Comparison of ENCODE assay signal across 15 cellular contexts in the genomic region with DNA sequence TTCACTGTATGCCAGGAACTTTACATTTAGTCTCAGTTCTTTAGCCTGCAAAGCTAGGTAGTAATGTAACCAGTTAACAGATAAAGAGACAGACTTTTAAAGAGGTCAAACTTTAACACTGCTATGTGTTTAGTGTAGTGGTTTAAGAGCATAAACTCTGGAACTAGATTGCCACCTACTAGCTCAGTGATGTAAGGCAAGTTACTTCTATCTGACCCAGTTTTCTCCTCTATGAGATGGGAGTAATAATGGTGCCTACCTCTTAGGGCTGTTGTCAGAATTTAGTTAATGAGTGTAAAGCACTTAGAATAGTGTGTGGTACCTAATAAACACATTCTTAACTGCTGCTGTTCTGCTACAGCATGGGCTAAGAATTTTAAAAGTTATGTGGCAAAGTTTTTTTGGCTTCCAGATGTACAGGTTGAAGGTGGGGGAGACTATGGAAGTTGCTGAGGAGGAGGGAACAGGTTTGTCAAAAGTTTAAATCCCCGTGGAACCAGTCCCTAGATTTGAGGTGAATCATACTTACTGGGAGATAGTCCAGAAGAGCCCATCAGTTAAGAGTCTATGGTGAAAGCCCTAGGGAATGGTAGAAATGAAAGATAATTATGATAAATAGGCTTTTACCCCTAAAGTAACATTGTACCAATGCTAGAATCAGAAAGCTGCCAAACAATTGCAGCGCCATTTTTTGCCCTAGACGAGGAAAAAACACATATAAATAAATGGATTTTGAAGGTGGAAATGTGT. TPM values are rescaled to one million over a fixed set of nuclear protein-coding genes. Genes with fewer than 3 reads are reported as not detected.
DNase-seq lines count a peak whose midpoint lies in the region; ATAC-seq, FAIRE-seq and TF ChIP-seq lines count a peak whose summit lies in the region.
"Had no signal": no experiment of that assay in that cellular context is flagged by ENCODE, and none has a peak within 500 bp of the region (broad histone marks: within the 10 kb centered on the region; RNA-seq: fewer than 3 reads in every experiment).

No MANE protein-coding gene starts in this region.

- H3K36me3 Mint-ChIP-seq in astrocyte (ENCODE audit: low read depth, unreplicated experiment): peaks cover 8% of the 10 kb centered on the region

- no peak for ATAC-seq in HG03432 (IDR thresholded peaks at IDR 0.05; ENCODE audit: unreplicated experiment)
- ATAC-seq in Right ventricle myocardium superior (ENCODE audit: poor library complexity): no peak

- no peaks in the 10 kb centered on the region for H3K9me1 ChIP-seq in keratinocyte (ENCODE audit: control insufficient read depth, extremely low read depth, insufficient read depth, low read length)

- peaks cover 15% of the 10 kb centered on the region for H3K36me3 ChIP-seq in GM23248 (ENCODE audit: low read depth)
- H3K36me3 ChIP-seq in astrocyte (ENCODE audit: insufficient read depth, low read length): peaks cover 8% of the 10 kb centered on the region
- peaks cover 2 to 13% of the 10 kb centered on the region in 2 experiments for H3K36me3 ChIP-seq in keratinocyte (ENCODE audit: control insufficient read depth in 2 of 2, extremely low read depth in 1 of 2, insufficient read depth in 2 of 2, low read length in 2 of 2)
- H3K36me3 ChIP-seq: thoracic aorta had no signal

- peaks cover 47% of the 10 kb centered on the region for H3F3A ChIP-seq in GM23248 (ENCODE audit: insufficient read depth)

- H3K27ac ChIP-seq in GM23248 (no peak overlapping the region; the same call in 1 of the 2 replicates), astrocyte (ENCODE audit: low read depth, low read length) (no peak overlapping the region), keratinocyte (ENCODE audit: control insufficient read depth, insufficient read depth, low read length) (no peak overlapping the region)
- H3K27ac ChIP-seq: thoracic aorta had no signal

- H3K9me3 ChIP-seq in GM23248 (ENCODE audit: low read depth): no peaks in the 10 kb centered on the region
- no peaks in the 10 kb centered on the region for H3K9me3 ChIP-seq in astrocyte (ENCODE audit: insufficient read depth, low read depth, low read length)
- H3K9me3 ChIP-seq in keratinocyte (ENCODE audit: control insufficient read depth, low read depth, low read length): no peaks in the 10 kb centered on the region
- H3K9me3 ChIP-seq: thoracic aorta had no signal

- peaks cover 9% of the 10 kb centered on the region; the same call in 1 of the 2 replicates for H4K20me1 ChIP-seq in GM23248 (ENCODE audit: insufficient read depth)
- H4K20me1 ChIP-seq in astrocyte (ENCODE audit: insufficient read depth, low read length): peaks cover 87% of the 10 kb centered on the region
- H4K20me1 ChIP-seq in keratinocyte (ENCODE audit: control insufficient read depth, extremely low read depth, insufficient read depth, low read length): peaks cover 8% of the 10 kb centered on the region

- no peak overlapping the region for H3K4me3 ChIP-seq in GM23248
- no peak overlapping the region for H3K4me3 ChIP-seq in astrocyte (ENCODE audit: insufficient read depth, low read depth, low read length)
- H3K4me3 ChIP-seq in keratinocyte (ENCODE audit: control insufficient read depth in 2 of 3, extremely low read depth in 1 of 3, insufficient read depth in 2 of 3, low read depth in 1 of 3, low read length in 3 of 3): no peak overlapping the region
- H3K4me3 ChIP-seq: thoracic aorta had no signal

- no peak overlapping the region for H3K9ac ChIP-seq in GM23248
- H3K9ac ChIP-seq in astrocyte (ENCODE audit: low read length): no peak overlapping the region
- no peak overlapping the region for H3K9ac ChIP-seq in keratinocyte (ENCODE audit: control insufficient read depth, extremely low read depth, insufficient read depth, low read length)

- H3K9me3 Mint-ChIP-seq in astrocyte (ENCODE audit: unreplicated experiment): no peaks in the 10 kb centered on the region

- in situ Hi-C loops in GM23248 (cut with MboI): no loop called here

- H3K4me2 ChIP-seq in GM23248 (ENCODE audit: unreplicated experiment) (peak overlapping the region; percentile 34), astrocyte (ENCODE audit: low read length) (peak overlapping the region; percentile 19), keratinocyte (ENCODE audit: control insufficient read depth, extremely low read depth, insufficient read depth, low read depth, low read length) (peak overlapping the region; percentile 43)

- H3K27me3 Mint-ChIP-seq in astrocyte (ENCODE audit: low read depth, unreplicated experiment): no peaks in the 10 kb centered on the region

- peak overlapping the region; percentile 85 for H3K27ac Mint-ChIP-seq in astrocyte (ENCODE audit: unreplicated experiment)

- H3K4me1 ChIP-seq in GM23248 (ENCODE audit: insufficient read depth): peaks cover 60% of the 10 kb centered on the region
- peaks cover 19% of the 10 kb centered on the region for H3K4me1 ChIP-seq in astrocyte (ENCODE audit: insufficient read depth, low read length)
- peaks cover 39% of the 10 kb centered on the region for H3K4me1 ChIP-seq in keratinocyte (ENCODE audit: control insufficient read depth, extremely low read depth, insufficient read depth, low read length)

- H3K4me1 Mint-ChIP-seq in astrocyte (ENCODE audit: low read depth, unreplicated experiment): peaks cover 54% of the 10 kb centered on the region

- H3K27me3 ChIP-seq in GM23248 (replicated peaks; ENCODE audit: insufficient read depth) (no peaks in the 10 kb centered on the region), astrocyte (ENCODE audit: insufficient read depth, low read length) (no peaks in the 10 kb centered on the region), keratinocyte (ENCODE audit: control insufficient read depth, extremely low read depth, insufficient read depth, low read length) (no peaks in the 10 kb centered on the region)

- TF ChIP-seq CTCF in astrocyte (IDR thresholded peaks at IDR 0.05; ENCODE audit: insufficient read depth, low read depth, low read length) (no peak), keratinocyte (optimal IDR thresholded peaks at IDR 0.05 in 1 of 3, IDR thresholded peaks at IDR 0.05 in 1 of 3, conservative IDR thresholded peaks at IDR 0.05 in 1 of 3; ENCODE audit: extremely low read depth in 1 of 3, insufficient read depth in 2 of 3, low read length in 3 of 3) (no peak)

- H3K79me2 ChIP-seq in GM23248 (ENCODE audit: insufficient read depth) (peaks cover 100% of the 10 kb centered on the region), astrocyte (ENCODE audit: insufficient read depth, low read length) (peaks cover 100% of the 10 kb centered on the region), keratinocyte (ENCODE audit: control insufficient read depth, insufficient read depth, low read length) (peaks cover 98% of the 10 kb centered on the region)

- H3K4me3 Mint-ChIP-seq in astrocyte (ENCODE audit: unreplicated experiment): peak overlapping the region; percentile 82

- DNase-seq in A172 (ENCODE audit: low spot score): peak; percentile 47
- DNase-seq in GM23248: peak; percentile 72
- peak; percentile 60 for DNase-seq in astrocyte (ENCODE audit: low read depth)
- no peak for DNase-seq in keratinocyte (ENCODE audit: low read depth, low spot score)
- no peak for DNase-seq in Right ventricle myocardium superior
- DNase-seq in AG08396 (ENCODE audit: low spot score): no peak
- no peak for DNase-seq in OCI-M1 (lab: John Stamatoyannopoulos, UW)
- DNase-seq: activated gamma-delta T cell treated with Interleukin-2 at 50 U/mL for 16 hours, DMS 273 treated with DMSO at 0.1 percent for 48 hours, hypothalamus, NCI-H510A, SHP77 treated with DMSO at 0.1 percent for 48 hours had no signal

- H2AFZ ChIP-seq in GM23248 (no peak overlapping the region), astrocyte (ENCODE audit: low read depth, low read length) (no peak overlapping the region), keratinocyte (ENCODE audit: control insufficient read depth, low read length) (no peak overlapping the region)

- FAIRE-seq in astrocyte (lab: Jason Lieb, UNC): peak; percentile 9
- peak; percentile 51 for FAIRE-seq in keratinocyte (lab: Jason Lieb, UNC)
- FAIRE-seq: endothelial cell of umbilical vein had no signal

- intact Hi-C loops in Right ventricle myocardium superior (cut with DNase I): no loop called here

- dilution Hi-C loops in keratinocyte (cut with MboI; ENCODE audit: extremely low pct_ligation_motif_present, low sequenced_read_pairs): loop anchor here (25.0 kb wide), 1 partner anchor 185 kb away; no protein-coding TSS in a partner anchor

- WGBS in GM23248 (ENCODE audit: low coverage in 1 of 2, low lambda C conversion rate in 2 of 2, missing lambda C conversion rate in 2 of 2), 2 experiments: 53 to 56% methylated on average over 3 of the region's 3 CpGs

- no peaks in the 10 kb centered on the region for H3K9me2 ChIP-seq in GM23248 (ENCODE audit: insufficient read depth)

RNA-seq across cellular contexts. Expression of gene TSC22D2, which starts 13.9 kb away (rescaled TPM):
- total RNA-seq in A172 (2014; rRNA removed; shearing (Covaris generic)): 8.8 and 12.9 TPM in 2 replicates
- total RNA-seq in GM23248 (2014; rRNA removed; shearing (Covaris generic)): 9.1 and 11.5 TPM in 2 replicates
- polyA plus RNA-seq in GM23248 (2016; fragmentation: Nextera tagmentation; extraction: Ambion mirVana) (27.3 and 27.5 TPM in 2 replicates), keratinocyte (16.3 to 22.3 TPM (median 19.3 TPM) in 3 replicates)
- total RNA-seq in astrocyte (99.4 and 116 TPM in 2 replicates), Right ventricle myocardium superior (15.9 TPM)
- 125 TPM for polyA plus RNA-seq in keratinocyte (2011; ENCODE audit: low read depth)
- polyA plus RNA-seq in keratinocyte (2011; cell fraction: cytosol; rRNA removed): 7.4 and 15.8 TPM in 2 replicates
- 43.1 and 52.5 TPM in 2 replicates for polyA plus RNA-seq in keratinocyte (2011; cell fraction: nucleus; rRNA removed)
- 20.4 and 38.9 TPM in 2 replicates for polyA plus RNA-seq in keratinocyte (2012; ENCODE audit: low replicate concordance)
- 19.9 to 41.0 TPM (median 28.5 TPM) in 3 replicates for polyA minus RNA-seq in keratinocyte
- polyA minus RNA-seq in keratinocyte (2011; cell fraction: cytosol; rRNA and poly(A)+ RNA removed): 13.8 TPM
- polyA minus RNA-seq in keratinocyte (2011; cell fraction: nucleus; rRNA and poly(A)+ RNA removed): 52.3 and 100 TPM in 2 replicates

Comparison
In these comparisons a context has a peak if more than half of its experiments do, and no peak if none do; other contexts are left out.
1. DNase-seq: peak in A172 (single experiment), GM23248 (single experiment) and astrocyte (single experiment); none in keratinocyte (single experiment), Right ventricle myocardium superior (single experiment), AG08396 (single experiment) and OCI-M1 (single experiment).
2. Peak in every context shown above with its lines, with median percentiles within 50 percentile points of each other: H3K4me2 ChIP-seq.